In genomic region chr12:67151891-67152290, GRCh38 we compare ENCODE assay signal across 16 cellular contexts.
"Had no signal": no experiment of that assay in that cellular context is flagged by ENCODE, and none has a peak within 500 bp of the region (broad histone marks: within the 10 kb centered on the region; RNA-seq: fewer than 3 reads in every experiment).

No MANE protein-coding gene starts in this region.

- ATAC-seq: activated T-cell treated with anti-CD3 and anti-CD28 coated beads, Interleukin-2, amount 50 U/mL, for 72 hours had no signal

- H3K9ac ChIP-seq: parathyroid adenoma had no signal

- H3K9me3 ChIP-seq: testis had no signal

- H3K4me1 ChIP-seq: parathyroid adenoma, testis had no signal

- H3K4me3 ChIP-seq: coronary artery, testis had no signal

- DNase-seq: activated CD4-positive, alpha-beta T cell treated with anti-CD3 and anti-CD28 coated beads, Interleukin-2, amount 50 U/mL, for 48 hours; activated CD4-positive, CD25-positive, alpha-beta regulatory T cell treated with anti-CD3 and anti-CD28 coated beads, Interleukin-2, amount 50 U/mL, for 72 hours; activated gamma-delta T cell treated with Interleukin-2 at 50 U/mL for 16 hours; activated T-cell treated with anti-CD3 and anti-CD28 coated beads, Interleukin-2, amount 50 U/mL, for 72 hours; caudate nucleus; effector CD4-positive, alpha-beta T cell; hippocampal formation; kidney glomerular epithelial cell; midbrain; retina; stimulated activated CD4-positive, alpha-beta T cell treated with anti-CD3 and anti-CD28 coated beads, Interleukin-2, amount 100 ng/mL, for 24 hours; stimulated activated naive CD4-positive, alpha-beta T cell; SW 1271; testis had no signal

- H3K27ac ChIP-seq: coronary artery, parathyroid adenoma, testis had no signal

- H3K27me3 ChIP-seq: testis had no signal
